1 cellular context compared by ENCODE assay signal in the genomic region with DNA sequence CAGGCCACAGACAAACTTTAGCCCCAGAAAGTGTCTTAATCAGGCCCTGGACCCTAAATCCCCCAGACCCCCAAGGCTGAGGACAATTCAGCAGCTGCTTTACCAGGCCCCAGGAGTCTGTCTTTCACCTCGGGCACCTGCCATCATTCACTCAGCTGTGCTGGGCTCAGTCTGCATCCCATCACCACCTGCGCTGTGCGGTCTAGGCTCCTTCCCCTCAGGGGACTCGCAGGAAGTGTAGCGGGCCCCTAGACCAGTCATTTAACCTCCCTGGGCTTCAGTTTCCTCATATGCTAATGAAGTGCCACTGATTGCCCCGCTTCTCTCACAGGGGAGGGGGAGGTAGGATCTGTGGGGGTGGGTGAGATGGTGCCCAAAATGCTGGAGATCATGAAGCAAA.
TF ChIP-seq lines count a peak whose summit lies in the region.

No MANE protein-coding gene starts in this region.

TF ChIP-seq in HepG2, 621 proteins besides CTCF, POLR2A, EP300 and RAD21 (continued from another document):
- no peak for TF ChIP-seq ZNF205 (CRISPR knock-in tag; IDR thresholded peaks at IDR 0.05)
TF ChIP-seq in HepG2: peak in this region for 0.
